In the genomic region with DNA sequence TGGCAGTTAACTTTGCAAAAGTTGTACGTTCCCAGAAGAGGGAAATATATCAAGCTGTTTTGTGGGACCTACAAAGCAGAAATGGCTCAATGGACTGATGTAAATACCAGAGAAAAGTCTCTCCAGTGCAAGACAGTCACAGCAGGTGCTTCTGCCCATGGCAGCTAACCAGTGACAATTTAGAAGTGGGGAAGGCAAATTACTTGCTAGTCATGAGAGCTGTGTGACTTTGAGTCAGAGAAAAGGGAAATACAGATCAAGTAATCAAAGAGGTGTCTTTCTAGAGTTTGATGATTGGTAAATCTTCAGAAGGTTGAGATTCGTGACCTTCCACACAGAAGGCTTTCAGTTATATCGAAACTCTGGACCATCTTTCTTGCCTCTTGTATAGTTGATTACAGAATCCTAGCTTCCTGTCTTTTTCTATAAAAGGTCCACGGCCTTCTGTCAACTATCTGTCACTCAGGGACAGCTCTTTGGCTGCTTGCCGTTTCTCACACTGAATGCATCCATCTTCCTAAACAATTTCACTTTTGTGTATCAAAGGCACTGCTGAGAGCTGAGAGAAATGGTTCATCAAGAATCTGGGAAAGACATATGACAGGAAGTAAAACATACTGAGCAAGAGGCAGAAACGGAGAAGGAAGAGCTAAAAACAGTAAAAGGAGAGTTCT, we compare ENCODE assay signal across 9 cellular contexts.
A peak's percentile ranks its signal among the peaks of the same experiment; 100 is the strongest.
DNase-seq lines count a peak whose midpoint lies in the region; ATAC-seq lines count a peak whose summit lies in the region.
"Had no signal": no experiment of that assay in that cellular context is flagged by ENCODE, and none has a peak within 500 bp of the region (broad histone marks: within the 10 kb centered on the region; RNA-seq: fewer than 3 reads in every experiment).

No MANE protein-coding gene starts in this region.

- H3K36me3 Mint-ChIP-seq in naive thymus-derived CD8-positive, alpha-beta T cell: peaks cover 0 to 4% (median 0%) of the 10 kb centered on the region in 3 donors
- peaks cover 3% of the 10 kb centered on the region for H3K36me3 Mint-ChIP-seq in activated T-helper 1 cell treated with anti-CD3 and anti-CD28 coated beads, Interleukin-12 subunit alpha, Interleukin-12 subunit beta, Interleukin-2, Interleukin-4 antibody, amounts not matched to agents 30 ng/mL and 10 ng/mL and 1 ng/mL, durations not matched to agents 14 hours and 24 hours and 36 hours (ENCODE audit: low read depth)

- H3K27me3 Mint-ChIP-seq in naive thymus-derived CD8-positive, alpha-beta T cell: no peaks in the 10 kb centered on the region
- H3K27me3 Mint-ChIP-seq in activated T-helper 1 cell treated with anti-CD3 and anti-CD28 coated beads, Interleukin-12 subunit alpha, Interleukin-12 subunit beta, Interleukin-2, Interleukin-4 antibody, amounts not matched to agents 30 ng/mL and 10 ng/mL and 1 ng/mL, durations not matched to agents 14 hours and 24 hours and 36 hours (ENCODE audit: insufficient read depth): peaks cover 2% of the 10 kb centered on the region

- peaks cover 8 to 26% (median 19%) of the 10 kb centered on the region in 4 donors for H3K4me1 Mint-ChIP-seq in naive thymus-derived CD8-positive, alpha-beta T cell
- H3K4me1 Mint-ChIP-seq in activated T-helper 1 cell treated with anti-CD3 and anti-CD28 coated beads, Interleukin-12 subunit alpha, Interleukin-12 subunit beta, Interleukin-2, Interleukin-4 antibody, amounts not matched to agents 30 ng/mL and 10 ng/mL and 1 ng/mL, durations not matched to agents 14 hours and 24 hours and 36 hours (ENCODE audit: low read depth): peaks cover 6% of the 10 kb centered on the region

- peak overlapping the region; percentile 5 to 81 (median 63) for H3K27ac Mint-ChIP-seq in naive thymus-derived CD8-positive, alpha-beta T cell
- H3K27ac Mint-ChIP-seq in activated T-helper 1 cell treated with anti-CD3 and anti-CD28 coated beads, Interleukin-12 subunit alpha, Interleukin-12 subunit beta, Interleukin-2, Interleukin-4 antibody, amounts not matched to agents 30 ng/mL and 10 ng/mL and 1 ng/mL, durations not matched to agents 14 hours and 24 hours and 36 hours: no peak overlapping the region

- intact Hi-C loops in activated T-helper 1 cell treated with anti-CD3 and anti-CD28 coated beads, Interleukin-12 subunit alpha, Interleukin-12 subunit beta, Interleukin-2, Interleukin-4 antibody, amounts not matched to agents 30 ng/mL and 10 ng/mL and 1 ng/mL, durations not matched to agents 14 hours and 24 hours and 36 hours (cut with micrococcal nuclease): loop anchor here (5.0 kb wide), 1 partner anchor 53 kb away; no protein-coding TSS in a partner anchor

- H3K9me3 Mint-ChIP-seq in naive thymus-derived CD8-positive, alpha-beta T cell: no peaks in the 10 kb centered on the region
- H3K9me3 Mint-ChIP-seq in activated T-helper 1 cell treated with anti-CD3 and anti-CD28 coated beads, Interleukin-12 subunit alpha, Interleukin-12 subunit beta, Interleukin-2, Interleukin-4 antibody, amounts not matched to agents 30 ng/mL and 10 ng/mL and 1 ng/mL, durations not matched to agents 14 hours and 24 hours and 36 hours: peaks cover 3% of the 10 kb centered on the region

- DNase-seq in NCI-H146 (lab: John Stamatoyannopoulos, UW): peak; percentile 91
- DNase-seq in naive thymus-derived CD8-positive, alpha-beta T cell: peak in 1 of 10 donors; percentile 2
- DNase-seq in activated T-helper 1 cell treated with anti-CD3 and anti-CD28 coated beads, Interleukin-12 subunit alpha, Interleukin-12 subunit beta, Interleukin-2, Interleukin-4 antibody, amounts not matched to agents 30 ng/mL and 10 ng/mL and 1 ng/mL, durations not matched to agents 14 hours and 24 hours and 36 hours (ENCODE audit: low spot score): no peak
- no peak for DNase-seq in NOMO-1 treated with dmso at 0.1 percent for 144 hours (lab: John Stamatoyannopoulos, UW; ENCODE audit: unreplicated experiment)
- no peak for DNase-seq in HCEC 1CT
- DNase-seq: central memory CD4-positive, alpha-beta T cell; NCI-H526 treated with DMSO at 0.1 percent for 48 hours had no signal

- ATAC-seq in GM18909 (IDR thresholded peaks at IDR 0.05; ENCODE audit: poor library complexity, unreplicated experiment): peak; percentile 53
- peak; percentile 72 for ATAC-seq in HG02571 (IDR thresholded peaks at IDR 0.05; ENCODE audit: unreplicated experiment)
- peak; percentile 25 to 29 for ATAC-seq in naive thymus-derived CD8-positive, alpha-beta T cell

- peak overlapping the region; percentile 0 to 64 (median 30) for H3K4me3 Mint-ChIP-seq in naive thymus-derived CD8-positive, alpha-beta T cell
- H3K4me3 Mint-ChIP-seq in activated T-helper 1 cell treated with anti-CD3 and anti-CD28 coated beads, Interleukin-12 subunit alpha, Interleukin-12 subunit beta, Interleukin-2, Interleukin-4 antibody, amounts not matched to agents 30 ng/mL and 10 ng/mL and 1 ng/mL, durations not matched to agents 14 hours and 24 hours and 36 hours: no peak overlapping the region

- POLR2A ChIA-PET in naive thymus-derived CD8-positive, alpha-beta T cell (lab: Charles Lee): interaction anchor here (0.6 kb wide), 1 partner anchor 24 kb away, joined by 3 read pairs; no protein-coding TSS in a partner anchor
